Comparison of ENCODE assay signal across 8 cellular contexts in genomic region chr7:73522081-73522818, GRCh38. TPM values are rescaled to one million over a fixed set of nuclear protein-coding genes. Genes with fewer than 3 reads are reported as not detected.
A peak's percentile ranks its signal among the peaks of the same experiment; 100 is the strongest.
DNase-seq lines count a peak whose midpoint lies in the region; ATAC-seq and TF ChIP-seq lines count a peak whose summit lies in the region.

BAZ1B (minus strand) TSS chr7:73522293; CDS start chr7:73521933, 360 bp downstream.

- WGBS in gastroesophageal sphincter (ENCODE audit: low coverage in 1 of 2), 2 donors = 0% methylated on average over 9 of the region's 76 CpGs; no CpG with 5 or more reads in 1 of the 2 donors

- no peak for TF ChIP-seq EP300 in gastroesophageal sphincter (IDR thresholded peaks at IDR 0.05)

- CTCF ChIA-PET in activated naive CD4-positive, alpha-beta T cell treated with anti-CD3 and anti-CD28 coated beads, Interleukin-2, amount 10 ng/mL, durations not matched to agents 7 days and 5 days (lab: Charles Lee) = interaction anchor here (0.7 kb wide), 1 partner anchor 503 kb away, joined by 4 read pairs; no protein-coding TSS in a partner anchor

- no peaks in the 10 kb centered on the region for H3K9me3 Mint-ChIP-seq in HFFc6
- H3K9me3 Mint-ChIP-seq in activated naive CD4-positive, alpha-beta T cell treated with anti-CD3 and anti-CD28 coated beads, Interleukin-2, amount 10 ng/mL, durations not matched to agents 7 days and 5 days = no peaks in the 10 kb centered on the region

- H3K27ac Mint-ChIP-seq in HFFc6 = peak within 1 kb of the TSS; percentile 99
- H3K27ac Mint-ChIP-seq in activated naive CD4-positive, alpha-beta T cell treated with anti-CD3 and anti-CD28 coated beads, Interleukin-2, amount 10 ng/mL, durations not matched to agents 7 days and 5 days = peak within 1 kb of the TSS; percentile 96

- H3K9ac ChIP-seq in SK-N-MC (ENCODE audit: insufficient read length) = peak within 1 kb of the TSS; percentile 94

- H3K4me3 ChIP-seq in NB4 (ENCODE audit: low read depth, low read length) (peak within 1 kb of the TSS; percentile 86), SK-N-MC (peak within 1 kb of the TSS; percentile 87), gastroesophageal sphincter (peak within 1 kb of the TSS; percentile 84 to 98), neutrophil (ENCODE audit: low read depth in 1 of 2, low read length in 1 of 2) (peak within 1 kb of the TSS; percentile 87 to 89)

- H3K9me3 ChIP-seq in SK-N-MC (ENCODE audit: low read depth, low read length) (0 out of 2 replicates have a peak, but pooled peaks cover 3% of the 10 kb centered on the region), gastroesophageal sphincter (no peaks in the 10 kb centered on the region), neutrophil (no peaks in the 10 kb centered on the region)

- H3K4me1 ChIP-seq in gastroesophageal sphincter (peaks cover 0 to 54% (median 26%) of the 10 kb centered on the region in 3 donors), neutrophil (ENCODE audit: control insufficient read depth in 1 of 2, insufficient read depth in 1 of 2, low read depth in 1 of 2, low read length in 1 of 2) (peaks cover 36 to 38% of the 10 kb centered on the region in 2 experiments)

- H3K27me3 Mint-ChIP-seq in HFFc6 (ENCODE audit: insufficient read depth) = peaks cover 4% of the 10 kb centered on the region
- no peaks in the 10 kb centered on the region for H3K27me3 Mint-ChIP-seq in activated naive CD4-positive, alpha-beta T cell treated with anti-CD3 and anti-CD28 coated beads, Interleukin-2, amount 10 ng/mL, durations not matched to agents 7 days and 5 days

- peak; percentile 61 for TF ChIP-seq CTCF in HFFc6 (IDR thresholded peaks at IDR 0.05)
- no peak for TF ChIP-seq CTCF in NB4 (IDR thresholded peaks at IDR 0.05; ENCODE audit: low read depth, low read length)
- peak in 2 of 4 experiments; percentile 17 to 19 for TF ChIP-seq CTCF in gastroesophageal sphincter (IDR thresholded peaks at IDR 0.05)
- peak; percentile 54 for TF ChIP-seq CTCF in neutrophil (IDR thresholded peaks at IDR 0.05)

- peaks cover 22% of the 10 kb centered on the region for H3K36me3 Mint-ChIP-seq in HFFc6 (ENCODE audit: low read depth)
- H3K36me3 Mint-ChIP-seq in activated naive CD4-positive, alpha-beta T cell treated with anti-CD3 and anti-CD28 coated beads, Interleukin-2, amount 10 ng/mL, durations not matched to agents 7 days and 5 days = peaks cover 33% of the 10 kb centered on the region

- H3K4me1 Mint-ChIP-seq in HFFc6 (ENCODE audit: low read depth) = peaks cover 32% of the 10 kb centered on the region
- peaks cover 71% of the 10 kb centered on the region for H3K4me1 Mint-ChIP-seq in activated naive CD4-positive, alpha-beta T cell treated with anti-CD3 and anti-CD28 coated beads, Interleukin-2, amount 10 ng/mL, durations not matched to agents 7 days and 5 days

- peak within 1 kb of the TSS; percentile 98 for H3K4me3 Mint-ChIP-seq in HFFc6
- H3K4me3 Mint-ChIP-seq in activated naive CD4-positive, alpha-beta T cell treated with anti-CD3 and anti-CD28 coated beads, Interleukin-2, amount 10 ng/mL, durations not matched to agents 7 days and 5 days = peak within 1 kb of the TSS; percentile 98

- H3K27me3 ChIP-seq in gastroesophageal sphincter (no peaks in the 10 kb centered on the region), neutrophil (no peaks in the 10 kb centered on the region)

- TF ChIP-seq POLR2A in NB4 (IDR thresholded peaks at IDR 0.05; ENCODE audit: extremely low read depth, insufficient read length) (peak; percentile 82), gastroesophageal sphincter (IDR thresholded peaks at IDR 0.05) (peak in 1 of 2 donors; percentile 19)

- peak; percentile 99 for ATAC-seq in gastroesophageal sphincter

- H3K27ac ChIP-seq in SK-N-MC = peak within 1 kb of the TSS; percentile 86
- peak within 1 kb of the TSS; percentile 80 to 98 (median 96) for H3K27ac ChIP-seq in gastroesophageal sphincter
- H3K27ac ChIP-seq in neutrophil = peak within 1 kb of the TSS; percentile 85
- peak within 1 kb of the TSS; percentile 90 for H3K27ac ChIP-seq in substantia nigra (ENCODE audit: low read depth, low read length, poor library complexity, severe bottlenecking)

- peak; percentile 95 for DNase-seq in GM04504 (ENCODE audit: low read depth)
- peak; percentile 96 for DNase-seq in HFFc6
- peak; percentile 100 for DNase-seq in NB4 (ENCODE audit: low read depth)
- peak; percentile 72 for DNase-seq in SK-N-MC (ENCODE audit: low read depth, low spot score)
- DNase-seq in activated naive CD4-positive, alpha-beta T cell treated with anti-CD3 and anti-CD28 coated beads, Interleukin-2, amount 10 ng/mL, durations not matched to agents 7 days and 5 days = peak; percentile 99
- peak; percentile 81 to 99 (median 97) for DNase-seq in substantia nigra (lab: John Stamatoyannopoulos, UW)

- peaks cover 33% of the 10 kb centered on the region for H3K36me3 ChIP-seq in SK-N-MC (ENCODE audit: insufficient read depth, low read length)
- peaks cover 0 to 4% of the 10 kb centered on the region in 2 donors for H3K36me3 ChIP-seq in gastroesophageal sphincter
- no peaks in the 10 kb centered on the region for H3K36me3 ChIP-seq in neutrophil

RNA-seq across cellular contexts. Expression of gene BAZ1B, which starts in this region (rescaled TPM):
- total RNA-seq in HFFc6 (2021; fragmentation: NEBNext Ultra II Directional; extraction: Animal tissue kit (Norgen Biotek cat#: 25700)) = 10 to 100 TPM; 54.0 to 66.5 (median 63.8) TPM
- total RNA-seq in gastroesophageal sphincter = 10 to 100 TPM; 56.0 to 77.8 (median 69.6) TPM

Comparison
In these comparisons a context has a peak if more than half of its experiments do, and no peak if none do; other contexts are left out.
1. Peak in every context shown above with its lines: DNase-seq, ATAC-seq, H3K4me3 ChIP-seq and H3K27ac ChIP-seq.